In genomic region chr12:95178136-95178535, GRCh38 we compare ENCODE assay signal across 22 cellular contexts.
"Had no signal": no experiment of that assay in that cellular context is flagged by ENCODE, and none has a peak within 500 bp of the region (broad histone marks: within the 10 kb centered on the region; RNA-seq: fewer than 3 reads in every experiment).

No MANE protein-coding gene starts in this region.

- H3K27ac Mint-ChIP-seq: dendritic cell treated with granulocyte-macrophage colony-stimulating factor and Interleukin-4, amounts not matched to agents 40 ng/mL and 50 ng/mL, for 4 days; effector memory CD8-positive, alpha-beta T cell; naive thymus-derived CD8-positive, alpha-beta T cell; stimulated activated memory B cell treated with anti-CD40 and anti-IgM and Interleukin-4, amounts not matched to agents 10 μg/mL and 1 μg/mL and 100 μg/mL, for 72 hours; stimulated activated naive CD8-positive, alpha-beta T cell treated with anti-CD3 and anti-CD28 coated beads, Interleukin-15, Interleukin-2, amounts not matched to agents 100 ng/mL and 50 ng/mL, for 24 hours had no signal

- H3K36me3 Mint-ChIP-seq: naive thymus-derived CD8-positive, alpha-beta T cell; stimulated activated memory B cell treated with anti-CD40 and anti-IgM and Interleukin-4, amounts not matched to agents 10 μg/mL and 1 μg/mL and 100 μg/mL, for 72 hours had no signal

- H3K4me1 Mint-ChIP-seq: naive thymus-derived CD8-positive, alpha-beta T cell had no signal

- H3K36me3 ChIP-seq: left ventricle myocardium inferior, lower lobe of right lung, neutrophil, right lobe of liver, spleen, transverse colon had no signal

- H3K27ac ChIP-seq: hepatocyte, left ventricle myocardium inferior, lower lobe of right lung, neutrophil, psoas muscle, right lobe of liver, spleen, transverse colon had no signal

- H3K4me3 ChIP-seq: hepatocyte, left ventricle myocardium inferior, lower lobe of right lung, mucosa of descending colon, psoas muscle, right lobe of liver, spleen, transverse colon had no signal

- H3K4me3 Mint-ChIP-seq: dendritic cell treated with granulocyte-macrophage colony-stimulating factor and Interleukin-4, amounts not matched to agents 40 ng/mL and 50 ng/mL, for 4 days; effector memory CD8-positive, alpha-beta T cell; naive thymus-derived CD8-positive, alpha-beta T cell; stimulated activated memory B cell treated with anti-CD40 and anti-IgM and Interleukin-4, amounts not matched to agents 10 μg/mL and 1 μg/mL and 100 μg/mL, for 72 hours; stimulated activated naive CD8-positive, alpha-beta T cell treated with anti-CD3 and anti-CD28 coated beads, Interleukin-15, Interleukin-2, amounts not matched to agents 100 ng/mL and 50 ng/mL, for 24 hours had no signal

- H3K27me3 ChIP-seq: hepatocyte, neutrophil, right lobe of liver, spleen, transverse colon had no signal

- H3K9me3 ChIP-seq: left ventricle myocardium inferior, lower lobe of right lung, mucosa of descending colon, neutrophil, psoas muscle, right lobe of liver, spleen, transverse colon had no signal

- H3K27me3 Mint-ChIP-seq: dendritic cell treated with granulocyte-macrophage colony-stimulating factor and Interleukin-4, amounts not matched to agents 40 ng/mL and 50 ng/mL, for 4 days; naive thymus-derived CD8-positive, alpha-beta T cell; stimulated activated memory B cell treated with anti-CD40 and anti-IgM and Interleukin-4, amounts not matched to agents 10 μg/mL and 1 μg/mL and 100 μg/mL, for 72 hours; stimulated activated naive CD8-positive, alpha-beta T cell treated with anti-CD3 and anti-CD28 coated beads, Interleukin-15, Interleukin-2, amounts not matched to agents 100 ng/mL and 50 ng/mL, for 24 hours had no signal

- H3K4me2 ChIP-seq: hepatocyte had no signal

- ATAC-seq: effector memory CD8-positive, alpha-beta T cell; left cardiac atrium; lower lobe of right lung; mucosa of descending colon; naive thymus-derived CD8-positive, alpha-beta T cell; psoas muscle; right lobe of liver; stimulated activated memory B cell treated with anti-CD40 and anti-IgM and Interleukin-4, amounts not matched to agents 10 μg/mL and 1 μg/mL and 100 μg/mL, for 72 hours had no signal

- DNase-seq: effector memory CD8-positive, alpha-beta T cell; foreskin melanocyte; head of caudate nucleus; kidney; left cardiac atrium; left ventricle myocardium inferior; lower lobe of right lung; mucosa of descending colon; naive thymus-derived CD8-positive, alpha-beta T cell; psoas muscle; retina; right lobe of liver; spleen; stimulated activated CD4-positive, alpha-beta T cell treated with anti-CD3 and anti-CD28 coated beads, Interleukin-15, amount 100 ng/mL, for 24 hours; stimulated activated CD4-positive, alpha-beta T cell treated with anti-CD3 and anti-CD28 coated beads, Interleukin-1b, Interleukin-23, amount 100 ng/mL, for 48 hours; stimulated activated CD4-positive, alpha-beta T cell treated with anti-CD3 and anti-CD28 coated beads, Interleukin-4, amount 100 ng/mL, for 24 hours; transverse colon had no signal

- H2AFZ ChIP-seq: hepatocyte had no signal

- H3K9me3 Mint-ChIP-seq: dendritic cell treated with granulocyte-macrophage colony-stimulating factor and Interleukin-4, amounts not matched to agents 40 ng/mL and 50 ng/mL, for 4 days; effector memory CD8-positive, alpha-beta T cell; naive thymus-derived CD8-positive, alpha-beta T cell; stimulated activated memory B cell treated with anti-CD40 and anti-IgM and Interleukin-4, amounts not matched to agents 10 μg/mL and 1 μg/mL and 100 μg/mL, for 72 hours; stimulated activated naive CD8-positive, alpha-beta T cell treated with anti-CD3 and anti-CD28 coated beads, Interleukin-15, Interleukin-2, amounts not matched to agents 100 ng/mL and 50 ng/mL, for 24 hours had no signal

- H3K4me1 ChIP-seq: right lobe of liver, spleen had no signal
